In genomic region chr16:75062135-75062943, GRCh38 we compare ENCODE assay signal across 1 cellular context.
TF ChIP-seq lines count a peak whose summit lies in the region.

No MANE protein-coding gene starts in this region.

TF ChIP-seq in K562, 482 proteins besides CTCF, POLR2A, EP300 and RAD21 (continued from another document and continues in another):
- TF ChIP-seq HEY1 (CRISPR knock-in tag; IDR thresholded peaks at IDR 0.05; ENCODE audit: borderline replicate concordance) (no peak), XRCC3 (IDR thresholded peaks at IDR 0.05) (no peak), ZNF175 (CRISPR knock-in tag; IDR thresholded peaks at IDR 0.05; ENCODE audit: low read depth) (0 out of 2 replicates have a peak, but pooled peaks have one; percentile 50), MECOM (CRISPR knock-in tag; IDR thresholded peaks at IDR 0.05) (no peak), PREB (CRISPR knock-in tag; IDR thresholded peaks at IDR 0.05) (no peak), SOX6 (IDR thresholded peaks at IDR 0.05) (no peak), IRF1 (CRISPR knock-in tag; IDR thresholded peaks at IDR 0.05; ENCODE audit: borderline replicate concordance) (no peak), ZBTB12 (CRISPR knock-in tag; IDR thresholded peaks at IDR 0.05) (no peak), ATF3 (IDR thresholded peaks at IDR 0.05) (no peak), ATF3 (CRISPR knock-in tag; conservative IDR thresholded peaks at IDR 0.05) (no peak; the same call in 1 of the 2 replicates), E4F1 (CRISPR knock-in tag; IDR thresholded peaks at IDR 0.05; ENCODE audit: borderline replicate concordance) (no peak), CBFA2T2 (conservative IDR thresholded peaks at IDR 0.05) (no peak), CREB3 (tag; conservative IDR thresholded peaks at IDR 0.05; ENCODE audit: low read depth) (peak; percentile 24; the same call in 1 of the 2 replicates), PKNOX1 (IDR thresholded peaks at IDR 0.05) (no peak; the same call in 1 of the 2 replicates), SMAD1 (IDR thresholded peaks at IDR 0.05; ENCODE audit: low read depth, low read length, partially characterized antibody) (no peak), ILK (tag; IDR thresholded peaks at IDR 0.05; ENCODE audit: borderline replicate concordance, low read depth) (no peak), PURB (CRISPR knock-in tag; IDR thresholded peaks at IDR 0.05; ENCODE audit: low read depth) (no peak), ELF2 (CRISPR knock-in tag; IDR thresholded peaks at IDR 0.05) (no peak), ZNF764 (CRISPR knock-in tag; IDR thresholded peaks at IDR 0.05; ENCODE audit: low read depth) (no peak), BACH1 (tag; IDR thresholded peaks at IDR 0.05) (no peak), CAMTA2 (CRISPR knock-in tag; conservative IDR thresholded peaks at IDR 0.05) (no peak), ZNF318 (IDR thresholded peaks at IDR 0.05; ENCODE audit: borderline replicate concordance in 1 of 2, low read depth in 1 of 2) (no peak), NR1H2 (CRISPR knock-in tag; IDR thresholded peaks at IDR 0.05) (no peak), SRSF7 (optimal IDR thresholded peaks at IDR 0.05; ENCODE audit: low read depth, low read length) (no peak), TFE3 (CRISPR knock-in tag; IDR thresholded peaks at IDR 0.05) (no peak), CREB5 (CRISPR knock-in tag; IDR thresholded peaks at IDR 0.05) (no peak), HSF4 (CRISPR knock-in tag; IDR thresholded peaks at IDR 0.05; ENCODE audit: borderline replicate concordance) (no peak; the same call in 1 of the 2 replicates), C11orf30 (IDR thresholded peaks at IDR 0.05; ENCODE audit: low read depth) (no peak), DDX20 (tag; IDR thresholded peaks at IDR 0.05; ENCODE audit: low read depth) (no peak), HNRNPK (IDR thresholded peaks at IDR 0.05; ENCODE audit: low read depth, low read length, poor library complexity, severe bottlenecking) (no peak), MTF1 (CRISPR knock-in tag; IDR thresholded peaks at IDR 0.05; ENCODE audit: borderline replicate concordance) (no peak), FOXO4 (CRISPR knock-in tag; IDR thresholded peaks at IDR 0.05) (no peak), CC2D1A (IDR thresholded peaks at IDR 0.05) (no peak)
